ENCODE assay signal across 35 cellular contexts in the genomic region with DNA sequence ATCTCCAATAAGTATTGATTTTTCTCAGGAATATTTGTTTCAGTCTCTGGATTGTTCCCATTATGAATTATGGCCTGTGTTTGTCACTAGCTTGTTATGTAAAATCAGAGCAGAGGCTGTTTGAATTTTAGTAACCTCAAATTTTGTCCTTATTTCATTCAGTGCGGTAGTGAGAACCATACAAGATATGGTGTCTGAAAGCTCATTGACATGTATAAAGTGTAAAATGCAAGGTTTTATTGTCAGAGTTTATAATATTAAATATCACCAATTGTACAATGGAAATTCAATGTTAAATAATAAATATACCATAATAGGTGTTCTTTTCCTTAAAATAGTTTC.
"Had no signal": no experiment of that assay in that cellular context is flagged by ENCODE, and none has a peak within 500 bp of the region (broad histone marks: within the 10 kb centered on the region; RNA-seq: fewer than 3 reads in every experiment).

No MANE protein-coding gene starts in this region.

- DNase-seq: Karpas-422, Kasumi-1, KG1, MG63, MM.1S, MV-4-11, NCI-H1048, NCI-H1092, NCI-H1092 treated with DMSO at 0.1 percent for 48 hours, NCI-H1105, NCI-H1105 treated with DMSO at 0.1 percent for 48 hours, NCI-H1417, NCI-H1417 treated with DMSO at 0.1 percent for 48 hours, NCI-H1436, NCI-H1436 treated with DMSO at 0.1 percent for 48 hours, NCI-H146, NCI-H1694, NCI-H1694 treated with DMSO at 0.1 percent for 48 hours, NCI-H187, NCI-H187 treated with DMSO at 0.1 percent for 48 hours, NCI-H1930, NCI-H2029, NCI-H2029 treated with DMSO at 0.1 percent for 48 hours, NCI-H2081, NCI-H2081 treated with DMSO at 0.1 percent for 48 hours, NCI-H2107, NCI-H2171, NCI-H2171 treated with DMSO at 0.1 percent for 48 hours, NCI-H2227 treated with DMSO at 0.1 percent for 48 hours, NCI-H226, NCI-H345, NCI-H446, NCI-H446 treated with DMSO at 0.1 percent for 48 hours, NCI-H510A had no signal

- H3K4me3 ChIP-seq: MG63 had no signal

- H3K27ac ChIP-seq: KMS-11 had no signal

- H3K36me3 ChIP-seq: MG63 had no signal

- H3K27me3 ChIP-seq: MG63 had no signal

- H3K9ac ChIP-seq: KMS-11 had no signal

- H3K4me2 ChIP-seq: KMS-11 had no signal

- H3K9me3 ChIP-seq: MG63 had no signal
